In genomic region chr17:17175917-17176316, GRCh38 we compare ENCODE assay signal across 17 cellular contexts. TPM values are rescaled to one million over a fixed set of nuclear protein-coding genes. Genes with fewer than 3 reads are reported as not detected.
DNase-seq lines count a peak whose midpoint lies in the region; ATAC-seq lines count a peak whose summit lies in the region.
"Had no signal": no experiment of that assay in that cellular context is flagged by ENCODE, and none has a peak within 500 bp of the region (broad histone marks: within the 10 kb centered on the region; RNA-seq: fewer than 3 reads in every experiment).

No MANE protein-coding gene starts in this region.

- peak overlapping the region; percentile 76 to 96 (median 86) for H3K4me3 Mint-ChIP-seq in CD4-positive, CD25-positive, alpha-beta regulatory T cell
- H3K4me3 Mint-ChIP-seq in T-helper 17 cell (peak overlapping the region; percentile 75), memory B cell (peak overlapping the region; percentile 17)
- H3K4me3 Mint-ChIP-seq: natural killer cell had no signal

- H3K4me1 Mint-ChIP-seq in CD4-positive, CD25-positive, alpha-beta regulatory T cell = peaks cover 22 to 91% (median 50%) of the 10 kb centered on the region in 4 donors
- peaks cover 61% of the 10 kb centered on the region for H3K4me1 Mint-ChIP-seq in T-helper 17 cell
- H3K4me1 Mint-ChIP-seq in memory B cell = peaks cover 25% of the 10 kb centered on the region

- H3K4me1 ChIP-seq in CD4-positive, CD25-positive, alpha-beta regulatory T cell (ENCODE audit: control insufficient read depth, insufficient read depth, low read length, poor library complexity, severe bottlenecking) = peaks cover 68% of the 10 kb centered on the region

- H3K27ac Mint-ChIP-seq in CD4-positive, CD25-positive, alpha-beta regulatory T cell = peak overlapping the region; percentile 98 to 99 (median 99)
- H3K27ac Mint-ChIP-seq in T-helper 17 cell (peak overlapping the region; percentile 100), memory B cell (peak overlapping the region; percentile 47)
- H3K27ac Mint-ChIP-seq: natural killer cell had no signal

- peak overlapping the region; percentile 90 for H3K27ac ChIP-seq in CD4-positive, CD25-positive, alpha-beta regulatory T cell (ENCODE audit: insufficient read depth, low read length, poor library complexity, severe bottlenecking)
- H3K27ac ChIP-seq: C4-2B, esophagus squamous epithelium, right atrium auricular region had no signal

- no peaks in the 10 kb centered on the region for H3K27me3 ChIP-seq in CD4-positive, CD25-positive, alpha-beta regulatory T cell (ENCODE audit: control insufficient read depth, insufficient read depth, low read length)
- H3K27me3 ChIP-seq: esophagus squamous epithelium, right atrium auricular region had no signal

- H3K4me3 ChIP-seq in CD4-positive, CD25-positive, alpha-beta regulatory T cell (ENCODE audit: low read depth, low read length) = peak overlapping the region; percentile 4
- H3K4me3 ChIP-seq: esophagus squamous epithelium, right atrium auricular region had no signal

- H3K27me3 Mint-ChIP-seq in CD4-positive, CD25-positive, alpha-beta regulatory T cell = no peaks in the 10 kb centered on the region
- H3K27me3 Mint-ChIP-seq in T-helper 17 cell (no peaks in the 10 kb centered on the region), memory B cell (no peaks in the 10 kb centered on the region)

- no peaks in the 10 kb centered on the region for H3K9me3 Mint-ChIP-seq in CD4-positive, CD25-positive, alpha-beta regulatory T cell
- H3K9me3 Mint-ChIP-seq in memory B cell = no peaks in the 10 kb centered on the region
- H3K9me3 Mint-ChIP-seq: natural killer cell had no signal

- peak in 1 of 3 donors; percentile 44 for DNase-seq in CD4-positive, CD25-positive, alpha-beta regulatory T cell
- no peak for DNase-seq in T-helper 17 cell
- peak; percentile 42 to 51 for DNase-seq in memory B cell (ENCODE audit: low spot score in 2 of 2)
- no peak for DNase-seq in ureter (ENCODE audit: low spot score)
- DNase-seq: esophagus squamous epithelium; GOT3; hypothalamus; natural killer cell; NCI-H1092; NCI-H2227 treated with DMSO at 0.1 percent for 48 hours; stimulated activated naive CD4-positive, alpha-beta T cell treated with Interleukin-2 at 50 U/mL for 16 hours had no signal

- peaks cover 28% of the 10 kb centered on the region for H3K36me3 Mint-ChIP-seq in CD4-positive, CD25-positive, alpha-beta regulatory T cell
- H3K36me3 Mint-ChIP-seq in T-helper 17 cell (ENCODE audit: low read depth) (peaks cover 10% of the 10 kb centered on the region), memory B cell (peaks cover 30% of the 10 kb centered on the region)
- H3K36me3 Mint-ChIP-seq: natural killer cell had no signal

- H3K36me3 ChIP-seq in CD4-positive, CD25-positive, alpha-beta regulatory T cell (ENCODE audit: control insufficient read depth, insufficient read depth, low read length) = peaks cover 48% of the 10 kb centered on the region

- no peaks in the 10 kb centered on the region for H3K9me3 ChIP-seq in CD4-positive, CD25-positive, alpha-beta regulatory T cell (ENCODE audit: control insufficient read depth in 2 of 2, low read length in 2 of 2)
- H3K9me3 ChIP-seq in T-helper 17 cell (ENCODE audit: control insufficient read depth, low read length, poor library complexity, severe bottlenecking) = no peaks in the 10 kb centered on the region
- H3K9me3 ChIP-seq: esophagus squamous epithelium, right atrium auricular region had no signal

- ATAC-seq in CD4-positive, CD25-positive, alpha-beta regulatory T cell (ENCODE audit: low read depth in 2 of 2) = no peak
- ATAC-seq in GM21423 (IDR thresholded peaks at IDR 0.05; ENCODE audit: unreplicated experiment) = peak; percentile 37
- peak; percentile 40 for ATAC-seq in T-helper 17 cell
- peak; percentile 96 for ATAC-seq in memory B cell (ENCODE audit: low read depth)
- no peak for ATAC-seq in HG03097 (IDR thresholded peaks at IDR 0.05; ENCODE audit: low FRiP score, unreplicated experiment)
- no peak for ATAC-seq in GM19328 (IDR thresholded peaks at IDR 0.05; ENCODE audit: unreplicated experiment)
- ATAC-seq: left lobe of liver had no signal

RNA-seq across cellular contexts. Expression of gene PLD6, which starts 30.2 kb away (rescaled TPM):
- total RNA-seq in CD4-positive, CD25-positive, alpha-beta regulatory T cell = 9.4 TPM
- 10 to 100 TPM in 3 of 4 donors, 1 to 10 TPM in 1; 8.9 to 19.3 (median 16.0) TPM for polyA plus RNA-seq in CD4-positive, CD25-positive, alpha-beta regulatory T cell
- total RNA-seq in T-helper 17 cell (10 to 100 TPM; 13.2 to 15.3 TPM), ureter (4.9 TPM)

Comparison
In these comparisons a context has a peak if more than half of its experiments do, and no peak if none do; other contexts are left out.
1. ATAC-seq: peak in GM21423 (single experiment), T-helper 17 cell (single experiment) and memory B cell (single experiment); none in CD4-positive, CD25-positive, alpha-beta regulatory T cell (0 of 2), HG03097 (single experiment) and GM19328 (single experiment).
2. DNase-seq: peak in memory B cell (2 of 2); none in T-helper 17 cell (0 of 3) and ureter (single experiment).
3. H3K27ac Mint-ChIP-seq: peak in every context shown above with its lines; median percentile 100 in T-helper 17 cell; 99 in CD4-positive, CD25-positive, alpha-beta regulatory T cell; 47 in memory B cell.
4. H3K4me3 Mint-ChIP-seq: peak in every context shown above with its lines; median percentile 86 in CD4-positive, CD25-positive, alpha-beta regulatory T cell; 75 in T-helper 17 cell; 17 in memory B cell.